Comparison of ENCODE assay signal across 1 cellular context in the genomic region with DNA sequence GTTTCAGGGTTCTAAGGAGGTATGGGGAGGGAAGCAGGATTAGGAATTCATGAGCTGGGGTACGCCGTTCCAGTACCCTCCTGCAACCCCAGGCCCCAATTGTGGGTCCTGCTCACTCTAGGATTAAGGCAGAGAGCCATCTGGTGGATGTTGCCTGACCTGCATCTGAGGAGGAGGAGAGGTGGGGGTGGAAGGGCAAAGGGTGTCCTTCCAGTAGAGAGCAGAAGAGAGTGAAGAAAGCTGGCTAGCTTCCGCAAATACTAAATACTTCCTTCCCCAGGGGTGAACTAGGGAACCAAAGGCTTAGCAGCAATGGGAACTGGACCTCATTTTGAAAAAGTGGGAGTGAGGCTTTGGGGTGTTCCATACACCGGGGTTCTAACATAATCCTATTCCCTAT.
TF ChIP-seq lines count a peak whose summit lies in the region.

No MANE protein-coding gene starts in this region.

TF ChIP-seq in liver, 16 proteins besides CTCF, POLR2A, EP300 and RAD21 (continued from another document):
- TF ChIP-seq REST (IDR thresholded peaks at IDR 0.05), result no peak
- TF ChIP-seq GABPA (IDR thresholded peaks at IDR 0.05 in 1 of 2, conservative IDR thresholded peaks at IDR 0.05 in 1 of 2), result no peak
TF ChIP-seq in liver: peak in this region for 3.
